9 cellular contexts compared by ENCODE assay signal in genomic region chr2:140187086-140187485, GRCh38.
"Had no signal": no experiment of that assay in that cellular context is flagged by ENCODE, and none has a peak within 500 bp of the region (broad histone marks: within the 10 kb centered on the region; RNA-seq: fewer than 3 reads in every experiment).

No MANE protein-coding gene starts in this region.

- H3K9ac ChIP-seq: GM23248 had no signal

- H3K36me3 ChIP-seq: HAP-1 had no signal

- H3K4me1 ChIP-seq: HAP-1 had no signal

- H3K4me3 ChIP-seq: GM23248, HAP-1 had no signal

- FAIRE-seq: H1, H54 had no signal

- H3K27ac Mint-ChIP-seq: HFFc6 had no signal

- DNase-seq: GM23248, GOT3, H7, HCEC 1CT, HFFc6 had no signal

- ATAC-seq: HCT116 had no signal

- H2AFZ ChIP-seq: GM23248 had no signal

- H3K4me3 Mint-ChIP-seq: HFFc6 had no signal

- H3K9me3 ChIP-seq: HAP-1 had no signal

- H3K27ac ChIP-seq: GM23248 had no signal
